Comparison of ENCODE assay signal across 10 cellular contexts in genomic region chr3:152317956-152318355, GRCh38. TPM values are rescaled to one million over a fixed set of nuclear protein-coding genes. Genes with fewer than 3 reads are reported as not detected.
DNase-seq lines count a peak whose midpoint lies in the region; ATAC-seq and TF ChIP-seq lines count a peak whose summit lies in the region.
"Had no signal": no experiment of that assay in that cellular context is flagged by ENCODE, and none has a peak within 500 bp of the region (broad histone marks: within the 10 kb centered on the region; RNA-seq: fewer than 3 reads in every experiment).

No MANE protein-coding gene starts in this region.

- TF ChIP-seq POLR2A in breast epithelium (IDR thresholded peaks at IDR 0.05), result no peak

- TF ChIP-seq CTCF in breast epithelium (IDR thresholded peaks at IDR 0.05), result no peak

- peak overlapping the region in 1 of 2 donors; percentile 63 for H3K4me3 Mint-ChIP-seq in activated T-cell treated with anti-CD3 and anti-CD28 coated beads, Interleukin-2, amount 50 U/mL, for 72 hours
- no peak overlapping the region for H3K4me3 Mint-ChIP-seq in activated naive CD8-positive, alpha-beta T cell treated with anti-CD3 and anti-CD28 coated beads for 36 hours

- no peak for DNase-seq in activated T-cell treated with anti-CD3 and anti-CD28 coated beads, Interleukin-2, amount 50 U/mL, for 72 hours
- no peak for DNase-seq in activated T-cell treated with anti-CD3 and anti-CD28 coated beads, Interleukin-2, amount 50 U/mL, for 48 hours
- DNase-seq in activated naive CD8-positive, alpha-beta T cell treated with anti-CD3 and anti-CD28 coated beads for 36 hours, result no peak
- DNase-seq in glomerular endothelial cell (ENCODE audit: extremely low read depth, low read depth, low spot score) (peak; percentile 74), breast epithelium (ENCODE audit: low spot score in 2 of 2) (no peak), CD1c-positive myeloid dendritic cell (ENCODE audit: extremely low spot score) (no peak), NCI-H524 (lab: John Stamatoyannopoulos, UW) (no peak)
- DNase-seq: effector memory CD4-positive, alpha-beta T cell; stimulated activated CD4-positive, alpha-beta T cell treated with anti-CD3 and anti-CD28 coated beads, Interleukin-4, amount 100 ng/mL, for 4 hours had no signal

- H3K9ac ChIP-seq in subcutaneous abdominal adipose tissue (ENCODE audit: low read length in 5 of 5), result no peak overlapping the region

- no peak overlapping the region for H3K4me3 ChIP-seq in subcutaneous abdominal adipose tissue (ENCODE audit: low read depth in 1 of 5, low read length in 5 of 5)
- no peak overlapping the region for H3K4me3 ChIP-seq in breast epithelium

- peak overlapping the region; percentile 59 for H3K27ac ChIP-seq in subcutaneous abdominal adipose tissue (ENCODE audit: low read depth, low read length)
- peak overlapping the region in 1 of 2 donors; percentile 45 for H3K27ac ChIP-seq in breast epithelium

- H3K9me3 ChIP-seq in subcutaneous abdominal adipose tissue (ENCODE audit: control insufficient read depth in 5 of 5, low read length in 5 of 5) (no peaks in the 10 kb centered on the region), breast epithelium (no peaks in the 10 kb centered on the region)

- H3K36me3 Mint-ChIP-seq in activated T-cell treated with anti-CD3 and anti-CD28 coated beads, Interleukin-2, amount 50 U/mL, for 72 hours (ENCODE audit: insufficient read depth in 2 of 2), result peaks cover 2 to 5% of the 10 kb centered on the region in 2 donors
- peaks cover 60% of the 10 kb centered on the region for H3K36me3 Mint-ChIP-seq in activated naive CD8-positive, alpha-beta T cell treated with anti-CD3 and anti-CD28 coated beads for 36 hours

- intact Hi-C loops in breast epithelium (cut with DNase I; ENCODE audit: low total_unique reads), result no loop called here

- no peaks in the 10 kb centered on the region for H3K27me3 Mint-ChIP-seq in activated T-cell treated with anti-CD3 and anti-CD28 coated beads, Interleukin-2, amount 50 U/mL, for 72 hours (ENCODE audit: low read depth)
- no peaks in the 10 kb centered on the region for H3K27me3 Mint-ChIP-seq in activated naive CD8-positive, alpha-beta T cell treated with anti-CD3 and anti-CD28 coated beads for 36 hours

- ATAC-seq in activated T-cell treated with anti-CD3 and anti-CD28 coated beads, Interleukin-2, amount 50 U/mL, for 72 hours (replicated peaks in 1 of 2), result peak in 1 of 2 donors; percentile 39

- H3K27me3 ChIP-seq in subcutaneous abdominal adipose tissue (ENCODE audit: control insufficient read depth in 5 of 5, insufficient read depth in 4 of 5, low read length in 5 of 5) (no peaks in the 10 kb centered on the region), breast epithelium (no peaks in the 10 kb centered on the region)

- no peaks in the 10 kb centered on the region for H3K9me3 Mint-ChIP-seq in activated T-cell treated with anti-CD3 and anti-CD28 coated beads, Interleukin-2, amount 50 U/mL, for 72 hours
- H3K9me3 Mint-ChIP-seq in activated naive CD8-positive, alpha-beta T cell treated with anti-CD3 and anti-CD28 coated beads for 36 hours, result no peaks in the 10 kb centered on the region

- no peaks in the 10 kb centered on the region for H3K36me3 ChIP-seq in subcutaneous abdominal adipose tissue (ENCODE audit: control insufficient read depth in 5 of 5, insufficient read depth in 5 of 5, low read length in 5 of 5)
- H3K36me3 ChIP-seq in breast epithelium, result no peaks in the 10 kb centered on the region

- peak overlapping the region; percentile 81 for H3K27ac Mint-ChIP-seq in activated T-cell treated with anti-CD3 and anti-CD28 coated beads, Interleukin-2, amount 50 U/mL, for 72 hours
- H3K27ac Mint-ChIP-seq in activated naive CD8-positive, alpha-beta T cell treated with anti-CD3 and anti-CD28 coated beads for 36 hours, result peak overlapping the region; percentile 63

- H3K4me1 Mint-ChIP-seq in activated T-cell treated with anti-CD3 and anti-CD28 coated beads, Interleukin-2, amount 50 U/mL, for 72 hours (ENCODE audit: low read depth), result peaks cover 99% of the 10 kb centered on the region
- H3K4me1 Mint-ChIP-seq in activated naive CD8-positive, alpha-beta T cell treated with anti-CD3 and anti-CD28 coated beads for 36 hours, result peaks cover 81% of the 10 kb centered on the region

- peaks cover 6 to 61% (median 50%) of the 10 kb centered on the region in 5 donors for H3K4me1 ChIP-seq in subcutaneous abdominal adipose tissue (ENCODE audit: control insufficient read depth in 5 of 5, insufficient read depth in 5 of 5, low read length in 5 of 5)
- peaks cover 0 to 4% of the 10 kb centered on the region in 2 donors for H3K4me1 ChIP-seq in breast epithelium

RNA-seq across cellular contexts. Expression of gene MBNL1, which starts 49.2 kb away (rescaled TPM):
- total RNA-seq in activated T-cell treated with anti-CD3 and anti-CD28 coated beads, Interleukin-2, amount 50 U/mL, for 72 hours, result 100 to 1,000 TPM; 299 to 323 TPM
- total RNA-seq in activated naive CD8-positive, alpha-beta T cell treated with anti-CD3 and anti-CD28 coated beads for 36 hours, result 100 to 1,000 TPM; 385 to 392 TPM
- 261 and 262 TPM in 2 replicates for total RNA-seq in glomerular endothelial cell
- total RNA-seq in breast epithelium, result 100 to 1,000 TPM; 314 to 702 (median 353) TPM
